In the genomic region with DNA sequence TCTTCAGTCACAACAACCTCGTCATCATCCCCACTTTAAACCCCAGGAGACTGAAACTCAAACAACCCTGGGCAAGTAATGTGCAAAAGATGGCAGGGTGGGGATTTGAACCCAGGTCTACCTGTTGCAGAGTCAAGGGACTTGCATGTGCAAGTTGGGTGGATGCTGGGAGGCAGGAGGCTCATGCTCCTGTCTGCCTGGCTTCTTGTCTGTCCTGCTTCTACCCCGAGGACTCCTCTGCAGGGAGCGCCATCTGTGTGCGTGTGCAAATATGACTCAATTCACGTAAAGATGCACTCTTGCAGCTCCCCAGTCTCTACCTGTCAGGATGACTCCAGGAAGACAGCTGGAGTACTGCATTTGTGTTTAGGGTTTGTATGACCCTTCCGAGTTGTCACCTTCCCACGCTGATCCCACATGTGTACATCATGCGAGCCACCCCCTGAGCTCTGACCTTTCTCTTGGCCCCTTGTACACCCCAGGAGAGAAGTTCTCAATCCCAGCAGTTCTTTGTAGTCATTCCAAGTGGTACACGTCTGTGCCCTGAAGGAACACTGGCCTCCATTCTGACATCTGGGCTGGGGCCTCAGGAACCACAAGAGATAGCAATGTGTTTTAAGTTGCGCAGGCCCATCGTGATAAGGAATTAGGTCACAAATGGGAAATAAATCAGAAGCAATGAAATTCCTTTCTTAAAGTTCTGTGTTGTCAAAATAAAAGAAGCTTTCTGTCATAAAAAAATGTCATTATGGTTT, we compare ENCODE assay signal across 13 cellular contexts.
DNase-seq lines count a peak whose midpoint lies in the region; ATAC-seq and TF ChIP-seq lines count a peak whose summit lies in the region.
"Had no signal": no experiment of that assay in that cellular context is flagged by ENCODE, and none has a peak within 500 bp of the region (broad histone marks: within the 10 kb centered on the region; RNA-seq: fewer than 3 reads in every experiment).

No MANE protein-coding gene starts in this region.

- TF ChIP-seq CTCF in osteocyte (IDR thresholded peaks at IDR 0.05): no peak

- H3K27me3 Mint-ChIP-seq in osteocyte (ENCODE audit: unreplicated experiment): no peaks in the 10 kb centered on the region
- H3K27me3 Mint-ChIP-seq: activated naive CD8-positive, alpha-beta T cell treated with anti-CD3 and anti-CD28 coated beads, Interleukin-2, amount 10 ng/mL, durations not matched to agents 7 days and 5 days had no signal

- ATAC-seq in GM21529 (IDR thresholded peaks at IDR 0.05; ENCODE audit: unreplicated experiment): peak; percentile 2

- H3K4me1 Mint-ChIP-seq in osteocyte (ENCODE audit: unreplicated experiment): peaks cover 28% of the 10 kb centered on the region

- no peak overlapping the region for H3K4me3 Mint-ChIP-seq in osteocyte (ENCODE audit: unreplicated experiment)

- peaks cover 17% of the 10 kb centered on the region for H3K4me1 ChIP-seq in SJSA1 (replicated peaks)

- H3K27ac Mint-ChIP-seq in osteocyte (ENCODE audit: unreplicated experiment): peak overlapping the region; percentile 98

- peaks cover 43% of the 10 kb centered on the region for H3K36me3 Mint-ChIP-seq in osteocyte (ENCODE audit: unreplicated experiment)
- H3K36me3 Mint-ChIP-seq: activated naive CD8-positive, alpha-beta T cell treated with anti-CD3 and anti-CD28 coated beads, Interleukin-2, amount 10 ng/mL, durations not matched to agents 7 days and 5 days had no signal

- no peak overlapping the region for H3K4me3 ChIP-seq in SJSA1

- H3K27me3 ChIP-seq in SJSA1 (replicated peaks): no peaks in the 10 kb centered on the region

- no peaks in the 10 kb centered on the region for H3K9me3 Mint-ChIP-seq in osteocyte (ENCODE audit: unreplicated experiment)
- H3K9me3 Mint-ChIP-seq: activated naive CD8-positive, alpha-beta T cell treated with anti-CD3 and anti-CD28 coated beads, Interleukin-2, amount 10 ng/mL, durations not matched to agents 7 days and 5 days had no signal

- H3K27ac ChIP-seq in SJSA1: peak overlapping the region; percentile 76; the same call in 1 of the 2 replicates
- peak overlapping the region; percentile 48 for H3K27ac ChIP-seq in epithelial cell of prostate
- no peak overlapping the region for H3K27ac ChIP-seq in caudate nucleus (ENCODE audit: low read depth, low read length)

- H3K36me3 ChIP-seq in SJSA1: peaks cover 12% of the 10 kb centered on the region

- no peak for DNase-seq in SJSA1 (ENCODE audit: low read depth in 1 of 2, low spot score in 2 of 2)
- DNase-seq in epithelial cell of prostate (ENCODE audit: low read depth, low spot score): no peak
- no peak for DNase-seq in osteocyte (ENCODE audit: extremely low spot score, unreplicated experiment)
- DNase-seq in central memory CD4-positive, alpha-beta T cell: no peak
- DNase-seq in NCI-H1417 treated with DMSO at 0.1 percent for 48 hours (lab: John Stamatoyannopoulos, UW): no peak
- no peak for DNase-seq in caudate nucleus (lab: John Stamatoyannopoulos, UW)
- no peak for DNase-seq in NCI-H1105 treated with DMSO at 0.1 percent for 48 hours (lab: John Stamatoyannopoulos, UW)
- DNase-seq: H7; NCI-H1436; NCI-H748 treated with DMSO at 0.1 percent for 48 hours; stimulated activated naive CD4-positive, alpha-beta T cell had no signal

- no peaks in the 10 kb centered on the region for H3K9me3 ChIP-seq in SJSA1 (replicated peaks)
